Comparison of ENCODE assay signal across 8 cellular contexts in genomic region chr11:112290462-112290894, GRCh38. TPM values are rescaled to one million over a fixed set of nuclear protein-coding genes. Genes with fewer than 3 reads are reported as not detected.
DNase-seq lines count a peak whose midpoint lies in the region; ATAC-seq, FAIRE-seq and TF ChIP-seq lines count a peak whose summit lies in the region.

No MANE protein-coding gene starts in this region.

- H3K9me3 ChIP-seq in SU-DHL-6 (ENCODE audit: insufficient read depth, low read length) = no peaks in the 10 kb centered on the region

- TF ChIP-seq POLR2A in GM12891 (IDR thresholded peaks at IDR 0.05; ENCODE audit: low read depth, low read length) = no peak

- no peaks in the 10 kb centered on the region for H3K27me3 ChIP-seq in SU-DHL-6 (ENCODE audit: low read length)
- H3K27me3 ChIP-seq in rectal smooth muscle tissue (ENCODE audit: control insufficient read depth, insufficient read depth, low read length) = no peaks in the 10 kb centered on the region

- H3K9me2 ChIP-seq in SU-DHL-6 (replicated peaks; ENCODE audit: insufficient read depth, low read length) = no peaks in the 10 kb centered on the region

- H3K4me2 ChIP-seq in SU-DHL-6 (ENCODE audit: low read depth, low read length, poor library complexity, severe bottlenecking) = peak overlapping the region; percentile 76

- ATAC-seq in HG02642 (IDR thresholded peaks at IDR 0.05; ENCODE audit: poor library complexity, unreplicated experiment) = no peak

- H3K4me3 ChIP-seq in SU-DHL-6 (ENCODE audit: insufficient read depth, low read length, poor library complexity, severe bottlenecking) = peak overlapping the region; percentile 45
- peak overlapping the region; percentile 78 for H3K4me3 ChIP-seq in fibroblast of the aortic adventitia (ENCODE audit: low read depth, low read length)
- H3K4me3 ChIP-seq in rectal smooth muscle tissue (ENCODE audit: low read length) = peak overlapping the region; percentile 88

- no peak for DNase-seq in GM12891 (ENCODE audit: insufficient read length, low spot score)
- peak; percentile 21 for DNase-seq in fibroblast of the aortic adventitia (ENCODE audit: low read depth)
- DNase-seq in GM19240 (ENCODE audit: insufficient read length, low spot score) = no peak
- DNase-seq in NCI-H2196 treated with DMSO at 0.1 percent for 48 hours (lab: John Stamatoyannopoulos, UW; ENCODE audit: unreplicated experiment) = no peak
- no peak for DNase-seq in stimulated activated CD4-positive, alpha-beta T cell treated with anti-CD3 and anti-CD28 coated beads, Interleukin-1b, Interleukin-23, amount 100 ng/mL, for 48 hours

- H3K27ac ChIP-seq in SU-DHL-6 (ENCODE audit: low read depth, low read length) = no peak overlapping the region
- peak overlapping the region; percentile 81 for H3K27ac ChIP-seq in rectal smooth muscle tissue (ENCODE audit: low read depth, low read length)

- no peaks in the 10 kb centered on the region for H3K79me2 ChIP-seq in SU-DHL-6 (ENCODE audit: insufficient read depth, low read length)

- H3F3A ChIP-seq in SU-DHL-6 (ENCODE audit: insufficient read depth) = no peaks in the 10 kb centered on the region

- TF ChIP-seq CTCF in SU-DHL-6 (IDR thresholded peaks at IDR 0.05; ENCODE audit: insufficient read depth, low read length, poor library complexity, severe bottlenecking) = no peak
- TF ChIP-seq CTCF in fibroblast of the aortic adventitia (IDR thresholded peaks at IDR 0.05; ENCODE audit: insufficient read depth, low read length) = no peak

- H3K9ac ChIP-seq in SU-DHL-6 (ENCODE audit: low read length) (peak overlapping the region; percentile 41; the same call in 1 of the 2 replicates), rectal smooth muscle tissue (ENCODE audit: low read length) (no peak overlapping the region)

- H4K20me1 ChIP-seq in SU-DHL-6 (ENCODE audit: low read depth, low read length) = no peaks in the 10 kb centered on the region

- H2AFZ ChIP-seq in SU-DHL-6 (ENCODE audit: low read depth, low read length, severe bottlenecking) = peak overlapping the region; percentile 97

- H3K4me1 ChIP-seq in rectal smooth muscle tissue (ENCODE audit: control insufficient read depth, insufficient read depth, low read length) = peaks cover 8% of the 10 kb centered on the region

- H3K36me3 ChIP-seq in SU-DHL-6 (ENCODE audit: low read length) (no peaks in the 10 kb centered on the region), rectal smooth muscle tissue (ENCODE audit: control insufficient read depth, insufficient read depth, low read length) (no peaks in the 10 kb centered on the region)

- peak; percentile 77 for FAIRE-seq in GM12891 (lab: Jason Lieb, UNC)

TF ChIP-seq in GM12891, 5 proteins besides CTCF, POLR2A, EP300 and RAD21:
- no peak for TF ChIP-seq POLR2AphosphoS5 (IDR thresholded peaks at IDR 0.05; ENCODE audit: low read depth, low read length)
- no peak for TF ChIP-seq PAX5 (IDR thresholded peaks at IDR 0.05; ENCODE audit: insufficient read depth, low read length, severe bottlenecking)
- TF ChIP-seq SPI1 (IDR thresholded peaks at IDR 0.05; ENCODE audit: low read depth, low read length) = no peak
- no peak for TF ChIP-seq TAF1 (IDR thresholded peaks at IDR 0.05; ENCODE audit: low read depth, low read length)
- TF ChIP-seq POU2F2 (IDR thresholded peaks at IDR 0.05; ENCODE audit: low read depth, low read length) = no peak

RNA-seq across cellular contexts. Expression of gene PLET1, which starts 29.8 kb away (rescaled TPM):
- polyA plus RNA-seq in GM12891 (2012; ENCODE audit: low read depth, missing spikeins) = not detected
- not detected in 2 replicates for total RNA-seq in fibroblast of the aortic adventitia (ENCODE audit: low replicate concordance)
